ENCODE assay signal across 25 cellular contexts in the genomic region with DNA sequence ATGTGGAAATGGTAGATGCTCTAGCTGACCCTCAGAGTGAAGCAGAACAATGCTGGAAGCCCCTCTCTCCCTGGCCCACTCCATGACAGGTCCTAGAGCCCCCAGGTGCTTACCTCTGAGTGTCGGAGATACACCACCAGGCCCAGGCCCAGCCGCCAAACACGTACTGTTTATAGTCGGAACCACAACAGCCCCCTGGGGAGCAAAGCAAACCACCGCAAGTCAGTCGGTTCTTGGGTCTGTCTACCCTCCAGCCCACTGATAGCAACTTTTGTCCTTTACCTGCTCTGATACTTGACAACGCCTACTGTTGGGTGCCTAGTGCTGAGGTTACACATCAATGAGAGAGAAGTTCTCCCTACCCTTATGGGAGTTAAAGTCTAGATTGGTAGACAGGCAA. TPM values are rescaled to one million over a fixed set of nuclear protein-coding genes. Genes with fewer than 3 reads are reported as not detected.
A peak's percentile ranks its signal among the peaks of the same experiment; 100 is the strongest.
DNase-seq lines count a peak whose midpoint lies in the region; ATAC-seq and TF ChIP-seq lines count a peak whose summit lies in the region.
"Had no signal": no experiment of that assay in that cellular context is flagged by ENCODE, and none has a peak within 500 bp of the region (broad histone marks: within the 10 kb centered on the region; RNA-seq: fewer than 3 reads in every experiment).

No MANE protein-coding gene starts in this region.

- 86 to 87% methylated on average over 7 of the region's 7 CpGs for WGBS in aorta, 2 donors

- BruUV-seq in OCI-LY7 (replicated peaks; lab: Mats Ljungman, UMichigan) = no TSS peak

- H3K79me2 ChIP-seq in OCI-LY7 (ENCODE audit: insufficient read depth, low read depth, low read length) = peaks cover 14% of the 10 kb centered on the region; the same call in 1 of the 2 replicates

- H3K4me1 ChIP-seq in OCI-LY7 (ENCODE audit: insufficient read depth, low read length, poor library complexity, severe bottlenecking) (peaks cover 51% of the 10 kb centered on the region), aorta (ENCODE audit: control insufficient read depth in 1 of 2, insufficient read depth in 2 of 2, low read length in 2 of 2) (peaks cover 0 to 5% of the 10 kb centered on the region in 2 donors)

- no peak for ATAC-seq in stimulated activated naive CD8-positive, alpha-beta T cell treated with anti-CD3 and anti-CD28 coated beads, Interleukin-15, Interleukin-2, amounts not matched to agents 100 U/mL and 50 U/mL, for 24 hours
- ATAC-seq in memory B cell (ENCODE audit: low read depth) = peak; percentile 52
- ATAC-seq in aorta (ENCODE audit: low FRiP score) = no peak
- ATAC-seq: activated CD8-positive, alpha-beta memory T cell treated with anti-CD3 and anti-CD28 coated beads, Interleukin-2, amount 10 ng/mL, durations not matched to agents 7 days and 5 days; activated naive CD4-positive, alpha-beta T cell treated with anti-CD3 and anti-CD28 coated beads, Interleukin-2, amount 50 U/mL, for 72 hours; HepG2 had no signal

- H3K36me3 ChIP-seq in OCI-LY7 (ENCODE audit: insufficient read depth, low read length) (peaks cover 30% of the 10 kb centered on the region), aorta (ENCODE audit: control insufficient read depth in 1 of 2, insufficient read depth in 2 of 2, low read length in 1 of 2) (peaks cover 0 to 2% of the 10 kb centered on the region in 2 donors)

- H3K4me3 Mint-ChIP-seq in stimulated activated naive CD8-positive, alpha-beta T cell treated with anti-CD3 and anti-CD28 coated beads, Interleukin-15, Interleukin-2, amounts not matched to agents 100 ng/mL and 50 ng/mL, for 24 hours = no peak overlapping the region
- peak overlapping the region; percentile 73 for H3K4me3 Mint-ChIP-seq in memory B cell
- H3K4me3 Mint-ChIP-seq: activated CD4-positive, alpha-beta T cell treated with anti-CD3 and anti-CD28 coated beads, Interleukin-2, amount 10 ng/mL, durations not matched to agents 24 days and 14 days; activated CD8-positive, alpha-beta memory T cell treated with anti-CD3 and anti-CD28 coated beads, Interleukin-2, amount 10 ng/mL, durations not matched to agents 7 days and 5 days had no signal

- H3K9me3 ChIP-seq in OCI-LY7 (ENCODE audit: low read length) (no peaks in the 10 kb centered on the region), aorta (ENCODE audit: control insufficient read depth, low read length) (no peaks in the 10 kb centered on the region)
- H3K9me3 ChIP-seq: transverse colon had no signal

- intact Hi-C loops in OCI-LY7 (cut with micrococcal nuclease; ENCODE audit: unreplicated experiment) (no loop called here), aorta (cut with DNase I) (no loop called here)

- H2AFZ ChIP-seq in OCI-LY7 (ENCODE audit: low read length) = no peak overlapping the region

- no peaks in the 10 kb centered on the region for H3K9me2 ChIP-seq in OCI-LY7 (ENCODE audit: insufficient read depth, low read length)

- H3K9me3 Mint-ChIP-seq in stimulated activated naive CD8-positive, alpha-beta T cell treated with anti-CD3 and anti-CD28 coated beads, Interleukin-15, Interleukin-2, amounts not matched to agents 100 ng/mL and 50 ng/mL, for 24 hours = no peaks in the 10 kb centered on the region
- H3K9me3 Mint-ChIP-seq in memory B cell = no peaks in the 10 kb centered on the region
- H3K9me3 Mint-ChIP-seq: activated CD4-positive, alpha-beta T cell treated with anti-CD3 and anti-CD28 coated beads, Interleukin-2, amount 10 ng/mL, durations not matched to agents 24 days and 14 days; activated naive CD4-positive, alpha-beta T cell treated with anti-CD3 and anti-CD28 coated beads, Interleukin-2, amount 50 U/mL, for 72 hours had no signal

- no peaks in the 10 kb centered on the region for H4K20me1 ChIP-seq in OCI-LY7 (ENCODE audit: insufficient read depth, low read length)

- H3K27ac Mint-ChIP-seq in stimulated activated naive CD8-positive, alpha-beta T cell treated with anti-CD3 and anti-CD28 coated beads, Interleukin-15, Interleukin-2, amounts not matched to agents 100 ng/mL and 50 ng/mL, for 24 hours = peak overlapping the region; percentile 31
- H3K27ac Mint-ChIP-seq in memory B cell = peak overlapping the region; percentile 86
- H3K27ac Mint-ChIP-seq: activated CD4-positive, alpha-beta T cell treated with anti-CD3 and anti-CD28 coated beads, Interleukin-2, amount 10 ng/mL, durations not matched to agents 24 days and 14 days; activated CD8-positive, alpha-beta memory T cell treated with anti-CD3 and anti-CD28 coated beads, Interleukin-2, amount 10 ng/mL, durations not matched to agents 7 days and 5 days; activated naive CD4-positive, alpha-beta T cell treated with anti-CD3 and anti-CD28 coated beads, Interleukin-2, amount 50 U/mL, for 72 hours had no signal

- no peaks in the 10 kb centered on the region for H3K27me3 Mint-ChIP-seq in stimulated activated naive CD8-positive, alpha-beta T cell treated with anti-CD3 and anti-CD28 coated beads, Interleukin-15, Interleukin-2, amounts not matched to agents 100 ng/mL and 50 ng/mL, for 24 hours
- no peaks in the 10 kb centered on the region for H3K27me3 Mint-ChIP-seq in memory B cell
- H3K27me3 Mint-ChIP-seq: activated CD4-positive, alpha-beta T cell treated with anti-CD3 and anti-CD28 coated beads, Interleukin-2, amount 10 ng/mL, durations not matched to agents 24 days and 14 days; activated CD8-positive, alpha-beta memory T cell treated with anti-CD3 and anti-CD28 coated beads, Interleukin-2, amount 10 ng/mL, durations not matched to agents 7 days and 5 days had no signal

- H3K4me3 ChIP-seq in OCI-LY7 (ENCODE audit: low read depth, low read length, poor library complexity, severe bottlenecking) (no peak overlapping the region), aorta (ENCODE audit: low read length in 2 of 2) (no peak overlapping the region)
- H3K4me3 ChIP-seq: dorsolateral prefrontal cortex, transverse colon had no signal

- TF ChIP-seq CTCF in OCI-LY7 (conservative IDR thresholded peaks at IDR 0.05; ENCODE audit: low read length) (no peak), GM13977 (IDR thresholded peaks at IDR 0.05; ENCODE audit: extremely low read depth, insufficient read depth, missing control alignments) (no peak)

- POLR2A ChIA-PET in OCI-LY7 (lab: Charles Lee) = interaction anchor here (1.0 kb wide), 1 partner anchor 77 kb away, joined by 3 read pairs; no protein-coding TSS in a partner anchor

- peaks cover 63% of the 10 kb centered on the region for H3K4me1 Mint-ChIP-seq in stimulated activated naive CD8-positive, alpha-beta T cell treated with anti-CD3 and anti-CD28 coated beads, Interleukin-15, Interleukin-2, amounts not matched to agents 100 ng/mL and 50 ng/mL, for 24 hours (ENCODE audit: low read depth)
- H3K4me1 Mint-ChIP-seq in memory B cell = peaks cover 58% of the 10 kb centered on the region

- no peaks in the 10 kb centered on the region for H3K27me3 ChIP-seq in aorta (ENCODE audit: control insufficient read depth in 1 of 2, insufficient read depth in 2 of 2, low read length in 1 of 2)
- H3K27me3 ChIP-seq: dorsolateral prefrontal cortex, transverse colon had no signal

- H3K27ac ChIP-seq in OCI-LY7 (ENCODE audit: low read depth, low read length, poor library complexity, severe bottlenecking) = peak overlapping the region; percentile 26
- H3K27ac ChIP-seq in aorta (ENCODE audit: low read depth in 1 of 2, low read length in 2 of 2) = no peak overlapping the region
- H3K27ac ChIP-seq: transverse colon, VCaP had no signal

- CTCF ChIA-PET in OCI-LY7 (lab: Charles Lee; ENCODE audit: unreplicated experiment) = interaction anchor here (0.6 kb wide), 3 partner anchors 9 to 163 kb away, joined by 3 read pairs; a partner anchor contains a TSS

- no peak for DNase-seq in stimulated activated naive CD8-positive, alpha-beta T cell treated with anti-CD3 and anti-CD28 coated beads, Interleukin-15, Interleukin-2, amounts not matched to agents 100 U/mL and 50 U/mL, for 24 hours
- DNase-seq in OCI-LY7 (ENCODE audit: low spot score) = no peak
- DNase-seq in memory B cell (ENCODE audit: low spot score in 2 of 2) = no peak
- DNase-seq in GM13977 (ENCODE audit: low spot score) = no peak
- no peak for DNase-seq in H4 (ENCODE audit: low spot score)
- no peak for DNase-seq in aorta
- DNase-seq: activated CD4-positive, alpha-beta T cell treated with anti-CD3 and anti-CD28 coated beads, Interleukin-2, amount 10 ng/mL, durations not matched to agents 24 days and 14 days; activated CD8-positive, alpha-beta memory T cell treated with anti-CD3 and anti-CD28 coated beads, Interleukin-2, amount 10 ng/mL, durations not matched to agents 7 days and 5 days; C1 segment of cervical spinal cord; caudate nucleus; dorsolateral prefrontal cortex; EL; GOT3; mesenchymal stem cell; MV-4-11; NCI-H146; NCI-H446 treated with DMSO at 0.1 percent for 48 hours; NCI-H82; occipital lobe; T-helper 9 cell; transverse colon had no signal

- in situ Hi-C loops in GM13977 (cut with MboI; ENCODE audit: low pct_unique_long_range_greater_than_20kb, low sequenced_read_pairs, unreplicated experiment) = no loop called here

- H3K4me2 ChIP-seq in OCI-LY7 (ENCODE audit: low read length) = peak overlapping the region; percentile 46

- H3K36me3 Mint-ChIP-seq in stimulated activated naive CD8-positive, alpha-beta T cell treated with anti-CD3 and anti-CD28 coated beads, Interleukin-15, Interleukin-2, amounts not matched to agents 100 ng/mL and 50 ng/mL, for 24 hours (ENCODE audit: low read depth) = peaks cover 16% of the 10 kb centered on the region
- peaks cover 24% of the 10 kb centered on the region for H3K36me3 Mint-ChIP-seq in memory B cell

RNA-seq across cellular contexts. Expression of a gene that starts 8.7 kb away (rescaled TPM):
- 43.5 and 46.5 TPM in 2 replicates for total RNA-seq in OCI-LY7 (2014; rRNA removed; shearing (Covaris generic))
- total RNA-seq in OCI-LY7 (2022) = 110 and 122 TPM in 2 replicates
- 15.5 and 21.3 TPM in 2 replicates for total RNA-seq in H4 (2014; rRNA removed; shearing (Covaris generic))
- total RNA-seq in aorta = 100 to 1,000 TPM in 1 of 2 donors, 10 to 100 TPM in 1; 99.1 to 108 TPM
- 10 to 100 TPM; 51.8 to 58.3 TPM for polyA plus RNA-seq in aorta

RNA-seq across cellular contexts. Expression of a gene that starts 14.0 kb away (rescaled TPM):
- 27.1 and 28.4 TPM in 2 replicates for total RNA-seq in OCI-LY7 (2014; rRNA removed; shearing (Covaris generic))
- 27.2 and 29.2 TPM in 2 replicates for total RNA-seq in OCI-LY7 (2022)
- 12.3 and 16.1 TPM in 2 replicates for total RNA-seq in H4 (2014; rRNA removed; shearing (Covaris generic))
- total RNA-seq in aorta = 1 to 10 TPM; 4.3 to 6.1 TPM
- polyA plus RNA-seq in aorta = 1 to 10 TPM in 1 of 2 donors, under 1 TPM in 1; 0.75 to 2.7 TPM

RNA-seq across cellular contexts. Expression of a gene that starts 34.0 kb away (rescaled TPM):
- total RNA-seq in OCI-LY7 (2014; rRNA removed; shearing (Covaris generic)) = 25.0 and 30.8 TPM in 2 replicates
- 58.0 and 62.1 TPM in 2 replicates for total RNA-seq in OCI-LY7 (2022)
- 23.4 and 37.5 TPM in 2 replicates for total RNA-seq in H4 (2014; rRNA removed; shearing (Covaris generic))
- total RNA-seq in aorta = 10 to 100 TPM; 17.1 to 20.0 TPM
- polyA plus RNA-seq in aorta = 10 to 100 TPM; 16.7 to 21.5 TPM

RNA-seq across cellular contexts. Expression of a gene that starts 46.2 kb away (rescaled TPM):
- total RNA-seq in OCI-LY7 (2014; rRNA removed; shearing (Covaris generic)) = 4.0 and 4.6 TPM in 2 replicates
- 15.2 and 19.7 TPM in 2 replicates for total RNA-seq in OCI-LY7 (2022)
- 3.6 and 4.1 TPM in 2 replicates for total RNA-seq in H4 (2014; rRNA removed; shearing (Covaris generic))
- total RNA-seq in aorta = 10 to 100 TPM; 18.4 to 18.7 TPM
- 1 to 10 TPM; 3.6 to 4.6 TPM for polyA plus RNA-seq in aorta
